Comparison of ENCODE assay signal across 8 cellular contexts in the genomic region with DNA sequence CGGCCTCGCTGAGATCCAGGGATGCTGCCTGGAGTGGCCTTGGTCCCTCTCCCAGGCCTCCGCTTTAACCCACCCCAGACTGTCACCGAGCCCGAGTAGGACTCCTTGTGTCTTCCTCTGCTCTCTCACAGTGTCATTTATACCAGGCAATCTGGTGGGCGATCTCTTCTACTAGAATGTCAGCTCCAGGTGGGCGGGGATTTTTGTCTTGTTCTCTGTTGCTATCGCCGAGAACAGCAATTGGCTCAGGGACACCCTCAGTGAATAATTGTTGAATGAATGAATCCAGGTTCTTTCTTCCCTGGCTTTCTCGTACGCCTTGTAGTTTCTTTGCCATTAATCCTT. TPM values are rescaled to one million over a fixed set of nuclear protein-coding genes. Genes with fewer than 3 reads are reported as not detected.
DNase-seq lines count a peak whose midpoint lies in the region; ATAC-seq and TF ChIP-seq lines count a peak whose summit lies in the region.

No MANE protein-coding gene starts in this region.

- H3K27ac Mint-ChIP-seq in CD8-positive, alpha-beta T cell = peak overlapping the region; percentile 98
- H3K27ac Mint-ChIP-seq in memory B cell = peak overlapping the region; percentile 99
- peak overlapping the region; percentile 94 for H3K27ac Mint-ChIP-seq in stimulated activated memory B cell treated with anti-CD40 and anti-IgM and Interleukin-4, amounts not matched to agents 10 μg/mL and 1 μg/mL and 100 μg/mL, for 72 hours

- H3K27ac ChIP-seq in CD8-positive, alpha-beta T cell (ENCODE audit: low read depth, low read length) = peak overlapping the region; percentile 87
- peak overlapping the region; percentile 71 for H3K27ac ChIP-seq in brain microvascular endothelial cell

- ATAC-seq in CD8-positive, alpha-beta T cell = no peak
- ATAC-seq in memory B cell (ENCODE audit: low read depth) (no peak), GM18520 (IDR thresholded peaks at IDR 0.05; ENCODE audit: unreplicated experiment) (no peak)
- ATAC-seq in stimulated activated memory B cell treated with anti-CD40 and anti-IgM and Interleukin-4, amounts not matched to agents 10 μg/mL and 1 μg/mL and 100 μg/mL, for 72 hours = no peak

- DNase-seq in CD8-positive, alpha-beta T cell = peak in 2 of 7 experiments; percentile 1 to 39
- DNase-seq in NCI-H748 treated with DMSO at 0.1 percent for 48 hours (lab: John Stamatoyannopoulos, UW) (peak; percentile 25), brain microvascular endothelial cell (no peak), memory B cell (ENCODE audit: low spot score in 2 of 2) (peak; percentile 4 to 32), HuH-7 (ENCODE audit: low spot score) (no peak), C1 segment of cervical spinal cord (lab: John Stamatoyannopoulos, UW) (no peak)

- H3K27me3 ChIP-seq in CD8-positive, alpha-beta T cell (ENCODE audit: insufficient read depth, low read length) = no peaks in the 10 kb centered on the region
- no peaks in the 10 kb centered on the region for H3K27me3 ChIP-seq in brain microvascular endothelial cell (replicated peaks)

- POLR2A ChIA-PET in CD8-positive, alpha-beta T cell (lab: Charles Lee) = interaction anchor here (1.2 kb wide), 1 partner anchor 8 kb away, joined by 3 read pairs; no protein-coding TSS in a partner anchor

- peaks cover 32% of the 10 kb centered on the region for H3K4me1 ChIP-seq in CD8-positive, alpha-beta T cell (ENCODE audit: insufficient read depth, low read length)

- H3K4me3 ChIP-seq in CD8-positive, alpha-beta T cell (ENCODE audit: low read depth, low read length) = peak overlapping the region; percentile 89
- peak overlapping the region; percentile 99 for H3K4me3 ChIP-seq in brain microvascular endothelial cell (ENCODE audit: low read depth, low read length)

- no peaks in the 10 kb centered on the region for H3K27me3 Mint-ChIP-seq in CD8-positive, alpha-beta T cell (ENCODE audit: low read depth)
- no peaks in the 10 kb centered on the region for H3K27me3 Mint-ChIP-seq in memory B cell
- H3K27me3 Mint-ChIP-seq in stimulated activated memory B cell treated with anti-CD40 and anti-IgM and Interleukin-4, amounts not matched to agents 10 μg/mL and 1 μg/mL and 100 μg/mL, for 72 hours = no peaks in the 10 kb centered on the region

- in situ Hi-C loops in brain microvascular endothelial cell (cut with HindIII; ENCODE audit: low pct_ligation_motif_present, low sequenced_read_pairs) = no loop called here

- H3K36me3 Mint-ChIP-seq in CD8-positive, alpha-beta T cell = peaks cover 69% of the 10 kb centered on the region
- peaks cover 23% of the 10 kb centered on the region for H3K36me3 Mint-ChIP-seq in memory B cell
- peaks cover 49% of the 10 kb centered on the region for H3K36me3 Mint-ChIP-seq in stimulated activated memory B cell treated with anti-CD40 and anti-IgM and Interleukin-4, amounts not matched to agents 10 μg/mL and 1 μg/mL and 100 μg/mL, for 72 hours

- CTCF ChIA-PET in CD8-positive, alpha-beta T cell (lab: Charles Lee) = interaction anchor here (3.0 kb wide), 1 partner anchor 27 kb away, joined by 10 read pairs; no protein-coding TSS in a partner anchor

- peaks cover 35% of the 10 kb centered on the region for H3K36me3 ChIP-seq in CD8-positive, alpha-beta T cell (ENCODE audit: insufficient read depth, low read length)
- peaks cover 30% of the 10 kb centered on the region for H3K36me3 ChIP-seq in brain microvascular endothelial cell (replicated peaks)

- no peaks in the 10 kb centered on the region for H3K9me3 Mint-ChIP-seq in CD8-positive, alpha-beta T cell
- no peaks in the 10 kb centered on the region for H3K9me3 Mint-ChIP-seq in memory B cell
- H3K9me3 Mint-ChIP-seq in stimulated activated memory B cell treated with anti-CD40 and anti-IgM and Interleukin-4, amounts not matched to agents 10 μg/mL and 1 μg/mL and 100 μg/mL, for 72 hours = no peaks in the 10 kb centered on the region

- intact Hi-C loops in CD8-positive, alpha-beta T cell (cut with DNase I, micrococcal nuclease) = loop anchor here (5.0 to 10.0 kb wide), 6 partner anchors 287 to 1289 kb away; a partner anchor contains a TSS

- no peaks in the 10 kb centered on the region for H3K9me3 ChIP-seq in CD8-positive, alpha-beta T cell (ENCODE audit: low read length)

- no peak for TF ChIP-seq CTCF in CD8-positive, alpha-beta T cell (IDR thresholded peaks at IDR 0.05)
- no peak for TF ChIP-seq CTCF in brain microvascular endothelial cell (IDR thresholded peaks at IDR 0.05; ENCODE audit: low read depth, low read length, missing control alignments)

- peak overlapping the region; percentile 98 for H3K4me3 Mint-ChIP-seq in CD8-positive, alpha-beta T cell
- H3K4me3 Mint-ChIP-seq in memory B cell = peak overlapping the region; percentile 99
- H3K4me3 Mint-ChIP-seq in stimulated activated memory B cell treated with anti-CD40 and anti-IgM and Interleukin-4, amounts not matched to agents 10 μg/mL and 1 μg/mL and 100 μg/mL, for 72 hours = peak overlapping the region; percentile 96

- H3K4me1 Mint-ChIP-seq in CD8-positive, alpha-beta T cell (ENCODE audit: low read depth) = peaks cover 46% of the 10 kb centered on the region
- H3K4me1 Mint-ChIP-seq in memory B cell = peaks cover 34% of the 10 kb centered on the region
- peaks cover 68% of the 10 kb centered on the region for H3K4me1 Mint-ChIP-seq in stimulated activated memory B cell treated with anti-CD40 and anti-IgM and Interleukin-4, amounts not matched to agents 10 μg/mL and 1 μg/mL and 100 μg/mL, for 72 hours

RNA-seq across cellular contexts. Expression of a gene that starts 0.6 kb away (rescaled TPM):
- 100 to 1,000 TPM; 122 to 126 TPM for total RNA-seq in CD8-positive, alpha-beta T cell

RNA-seq across cellular contexts. Expression of a gene that starts 0.8 kb away (rescaled TPM):
- total RNA-seq in CD8-positive, alpha-beta T cell = 10 to 100 TPM; 16.7 to 18.3 TPM

RNA-seq across cellular contexts. Expression of a gene that starts 31.2 kb away (rescaled TPM):
- total RNA-seq in CD8-positive, alpha-beta T cell = not detected

RNA-seq across cellular contexts. Expression of a gene that starts 39.9 kb away (rescaled TPM):
- total RNA-seq in CD8-positive, alpha-beta T cell = not detected

Comparison
In these comparisons a context has a peak if more than half of its experiments do, and no peak if none do; other contexts are left out.
1. DNase-seq: peak in NCI-H748 treated with DMSO at 0.1 percent for 48 hours (single experiment) and memory B cell (2 of 2); none in brain microvascular endothelial cell (single experiment), HuH-7 (single experiment) and C1 segment of cervical spinal cord (0 of 14).
2. Peak in every context shown above with its lines, with median percentiles within 50 percentile points of each other: H3K27ac Mint-ChIP-seq and H3K4me3 Mint-ChIP-seq.